ENCODE assay signal across 8 cellular contexts in genomic region chr7:17939670-17940301, GRCh38. TPM values are rescaled to one million over a fixed set of nuclear protein-coding genes. Genes with fewer than 3 reads are reported as not detected.
DNase-seq lines count a peak whose midpoint lies in the region; ATAC-seq and TF ChIP-seq lines count a peak whose summit lies in the region.

No MANE protein-coding gene starts in this region.

- peaks cover 64% of the 10 kb centered on the region for H3K4me1 Mint-ChIP-seq in CD4-positive, alpha-beta T cell (ENCODE audit: low read depth)
- peaks cover 45% of the 10 kb centered on the region for H3K4me1 Mint-ChIP-seq in activated naive CD4-positive, alpha-beta T cell treated with anti-CD3 and anti-CD28 coated beads, Interleukin-2, amount 10 ng/mL, durations not matched to agents 7 days and 5 days
- H3K4me1 Mint-ChIP-seq in osteocyte (ENCODE audit: unreplicated experiment) = peaks cover 31% of the 10 kb centered on the region

- POLR2A ChIA-PET in CD4-positive, alpha-beta T cell (lab: Charles Lee) = interaction anchor here (1.3 kb wide), 1 partner anchor 12 kb away, joined by 4 read pairs; no protein-coding TSS in a partner anchor

- intact Hi-C loops in CD4-positive, alpha-beta T cell (cut with DNase I, micrococcal nuclease) = loop anchor here (5.0 to 10.0 kb wide), 5 partner anchors 95 to 1775 kb away; partner anchors contain the start of genes AHR (in 1 of the 2), ANKMY2 (in 1 of the 2) and BZW2 (in 1 of the 2)
- intact Hi-C loops in head of caudate nucleus (cut with DNase I) = no loop called here

- ATAC-seq in CD4-positive, alpha-beta T cell (ENCODE audit: poor library complexity) = peak; percentile 48
- ATAC-seq in GM19397 (IDR thresholded peaks at IDR 0.05; ENCODE audit: unreplicated experiment) (peak; percentile 35), HG03469 (IDR thresholded peaks at IDR 0.05; ENCODE audit: unreplicated experiment) (peak; percentile 10), RWPE2 (ENCODE audit: low read depth) (peak; percentile 53), upper lobe of left lung (ENCODE audit: low FRiP score in 2 of 2) (peak; percentile 79 to 85)

- H3K9me3 Mint-ChIP-seq in CD4-positive, alpha-beta T cell = no peaks in the 10 kb centered on the region
- no peaks in the 10 kb centered on the region for H3K9me3 Mint-ChIP-seq in activated naive CD4-positive, alpha-beta T cell treated with anti-CD3 and anti-CD28 coated beads, Interleukin-2, amount 10 ng/mL, durations not matched to agents 7 days and 5 days
- no peaks in the 10 kb centered on the region for H3K9me3 Mint-ChIP-seq in osteocyte (ENCODE audit: unreplicated experiment)

- peaks cover 20% of the 10 kb centered on the region for H3K4me1 ChIP-seq in RWPE2 (ENCODE audit: insufficient read depth, poor library complexity, severe bottlenecking)
- peaks cover 15 to 37% (median 20%) of the 10 kb centered on the region in 4 donors for H3K4me1 ChIP-seq in upper lobe of left lung

- no peak for TF ChIP-seq POLR2A in upper lobe of left lung (IDR thresholded peaks at IDR 0.05)

- TF ChIP-seq EP300 in upper lobe of left lung (IDR thresholded peaks at IDR 0.05) = no peak

- peak overlapping the region; percentile 98 for H3K27ac Mint-ChIP-seq in CD4-positive, alpha-beta T cell
- peak overlapping the region; percentile 90 for H3K27ac Mint-ChIP-seq in activated naive CD4-positive, alpha-beta T cell treated with anti-CD3 and anti-CD28 coated beads, Interleukin-2, amount 10 ng/mL, durations not matched to agents 7 days and 5 days
- peak overlapping the region; percentile 99 for H3K27ac Mint-ChIP-seq in osteocyte (ENCODE audit: unreplicated experiment)

- no peak for TF ChIP-seq CTCF in CD4-positive, alpha-beta T cell (IDR thresholded peaks at IDR 0.05)
- TF ChIP-seq CTCF in RWPE2 (IDR thresholded peaks at IDR 0.05; ENCODE audit: poor library complexity, severe bottlenecking) (no peak), osteocyte (IDR thresholded peaks at IDR 0.05) (no peak), upper lobe of left lung (IDR thresholded peaks at IDR 0.05) (no peak)

- peak overlapping the region; percentile 77 for H3K4me3 ChIP-seq in RWPE2 (ENCODE audit: severe bottlenecking)
- H3K4me3 ChIP-seq in upper lobe of left lung = peak overlapping the region; percentile 72 to 89 (median 80)

- CTCF ChIA-PET in CD4-positive, alpha-beta T cell (lab: Charles Lee) = no interaction called here
- CTCF ChIA-PET in activated naive CD4-positive, alpha-beta T cell treated with anti-CD3 and anti-CD28 coated beads, Interleukin-2, amount 10 ng/mL, durations not matched to agents 7 days and 5 days (lab: Charles Lee) = interaction anchor here (0.7 to 1.4 kb wide), 2 partner anchors 13 to 169 kb away, joined by 3 read pairs; no protein-coding TSS in a partner anchor

- H3K36me3 ChIP-seq in RWPE2 (ENCODE audit: low read depth) (0 out of 2 replicates have a peak, but pooled peaks cover 2% of the 10 kb centered on the region), upper lobe of left lung (no peaks in the 10 kb centered on the region)

- peak overlapping the region; percentile 99 for H3K4me3 Mint-ChIP-seq in CD4-positive, alpha-beta T cell
- peak overlapping the region; percentile 90 for H3K4me3 Mint-ChIP-seq in activated naive CD4-positive, alpha-beta T cell treated with anti-CD3 and anti-CD28 coated beads, Interleukin-2, amount 10 ng/mL, durations not matched to agents 7 days and 5 days
- H3K4me3 Mint-ChIP-seq in osteocyte (ENCODE audit: unreplicated experiment) = peak overlapping the region; percentile 98

- no peaks in the 10 kb centered on the region for H3K9me3 ChIP-seq in CD4-positive, alpha-beta T cell (ENCODE audit: control insufficient read depth, low read length)
- no peaks in the 10 kb centered on the region for H3K9me3 ChIP-seq in RWPE2 (ENCODE audit: severe bottlenecking)
- H3K9me3 ChIP-seq in upper lobe of left lung = no peaks in the 10 kb centered on the region

- H3K27ac ChIP-seq in CD4-positive, alpha-beta T cell (ENCODE audit: low read depth, low read length) = peak overlapping the region; percentile 93
- H3K27ac ChIP-seq in RWPE2 (ENCODE audit: poor library complexity, severe bottlenecking) = peak overlapping the region; percentile 62
- H3K27ac ChIP-seq in upper lobe of left lung = peak overlapping the region; percentile 98 to 99 (median 98)

- WGBS in upper lobe of left lung, 2 donors = 0 to 1% methylated on average over 27 to 28 of the region's 28 CpGs

- H3K27me3 Mint-ChIP-seq in CD4-positive, alpha-beta T cell = no peaks in the 10 kb centered on the region
- H3K27me3 Mint-ChIP-seq in activated naive CD4-positive, alpha-beta T cell treated with anti-CD3 and anti-CD28 coated beads, Interleukin-2, amount 10 ng/mL, durations not matched to agents 7 days and 5 days = peaks cover 7% of the 10 kb centered on the region
- no peaks in the 10 kb centered on the region for H3K27me3 Mint-ChIP-seq in osteocyte (ENCODE audit: unreplicated experiment)

- H3K27me3 ChIP-seq in CD4-positive, alpha-beta T cell (ENCODE audit: control insufficient read depth, insufficient read depth, low read length) = no peaks in the 10 kb centered on the region
- H3K27me3 ChIP-seq in RWPE2 (ENCODE audit: insufficient read depth, poor library complexity, severe bottlenecking) (no peaks in the 10 kb centered on the region), upper lobe of left lung (no peaks in the 10 kb centered on the region)

- peaks cover 25% of the 10 kb centered on the region for H3K36me3 Mint-ChIP-seq in CD4-positive, alpha-beta T cell (ENCODE audit: low read depth)
- H3K36me3 Mint-ChIP-seq in activated naive CD4-positive, alpha-beta T cell treated with anti-CD3 and anti-CD28 coated beads, Interleukin-2, amount 10 ng/mL, durations not matched to agents 7 days and 5 days = peaks cover 12% of the 10 kb centered on the region
- peaks cover 6% of the 10 kb centered on the region for H3K36me3 Mint-ChIP-seq in osteocyte (ENCODE audit: unreplicated experiment)

- DNase-seq in CD4-positive, alpha-beta T cell = peak; percentile 1 to 60 (median 34)
- DNase-seq in RWPE2 (ENCODE audit: low spot score) = peak; percentile 65
- peak; percentile 61 for DNase-seq in activated naive CD4-positive, alpha-beta T cell treated with anti-CD3 and anti-CD28 coated beads, Interleukin-2, amount 10 ng/mL, durations not matched to agents 7 days and 5 days
- DNase-seq in head of caudate nucleus = peak in 38 of 42 donors; percentile 11 to 83 (median 54)
- DNase-seq in osteocyte (ENCODE audit: extremely low spot score, unreplicated experiment) = no peak
- DNase-seq in upper lobe of left lung = peak; percentile 57 to 69

RNA-seq across cellular contexts. Expression of gene SNX13, which starts 0.5 kb away (rescaled TPM):
- 10 to 100 TPM; 24.0 to 25.8 TPM for total RNA-seq in CD4-positive, alpha-beta T cell
- total RNA-seq in osteocyte = 48.7 and 49.5 TPM in 2 replicates
- 100 to 1,000 TPM in 1 of 6 donors, 10 to 100 TPM in 5; 17.1 to 195 (median 53.3) TPM for total RNA-seq in upper lobe of left lung

Comparison
In these comparisons a context has a peak if more than half of its experiments do, and no peak if none do; other contexts are left out.
1. ATAC-seq: peak in every context shown above with its lines; median percentile 82 in upper lobe of left lung; 53 in RWPE2; 48 in CD4-positive, alpha-beta T cell; 35 in GM19397; 10 in HG03469.